ENCODE assay signal across 1 cellular context in genomic region chr6:692858-693736, GRCh38.
A peak's percentile ranks its signal among the peaks of the same experiment; 100 is the strongest.
TF ChIP-seq lines count a peak whose summit lies in the region.

A gene with protein sequence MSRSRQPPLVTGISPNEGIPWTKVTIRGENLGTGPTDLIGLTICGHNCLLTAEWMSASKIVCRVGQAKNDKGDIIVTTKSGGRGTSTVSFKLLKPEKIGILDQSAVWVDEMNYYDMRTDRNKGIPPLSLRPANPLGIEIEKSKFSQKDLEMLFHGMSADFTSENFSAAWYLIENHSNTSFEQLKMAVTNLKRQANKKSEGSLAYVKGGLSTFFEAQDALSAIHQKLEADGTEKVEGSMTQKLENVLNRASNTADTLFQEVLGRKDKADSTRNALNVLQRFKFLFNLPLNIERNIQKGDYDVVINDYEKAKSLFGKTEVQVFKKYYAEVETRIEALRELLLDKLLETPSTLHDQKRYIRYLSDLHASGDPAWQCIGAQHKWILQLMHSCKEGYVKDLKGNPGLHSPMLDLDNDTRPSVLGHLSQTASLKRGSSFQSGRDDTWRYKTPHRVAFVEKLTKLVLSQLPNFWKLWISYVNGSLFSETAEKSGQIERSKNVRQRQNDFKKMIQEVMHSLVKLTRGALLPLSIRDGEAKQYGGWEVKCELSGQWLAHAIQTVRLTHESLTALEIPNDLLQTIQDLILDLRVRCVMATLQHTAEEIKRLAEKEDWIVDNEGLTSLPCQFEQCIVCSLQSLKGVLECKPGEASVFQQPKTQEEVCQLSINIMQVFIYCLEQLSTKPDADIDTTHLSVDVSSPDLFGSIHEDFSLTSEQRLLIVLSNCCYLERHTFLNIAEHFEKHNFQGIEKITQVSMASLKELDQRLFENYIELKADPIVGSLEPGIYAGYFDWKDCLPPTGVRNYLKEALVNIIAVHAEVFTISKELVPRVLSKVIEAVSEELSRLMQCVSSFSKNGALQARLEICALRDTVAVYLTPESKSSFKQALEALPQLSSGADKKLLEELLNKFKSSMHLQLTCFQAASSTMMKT (minus strand): TSS chr6:693139. CDS start chr6:637818, 55,321 bp downstream.

TF ChIP-seq in K562, 482 proteins besides CTCF, POLR2A, EP300 and RAD21 (continued from another document and continues in another):
- TF ChIP-seq CHD7 (IDR thresholded peaks at IDR 0.05; ENCODE audit: low read depth, low read length) = no peak
- TF ChIP-seq KLF13 (tag; IDR thresholded peaks at IDR 0.05; ENCODE audit: borderline replicate concordance, low read depth) = peak; percentile 73; the same call in 1 of the 2 replicates
- TF ChIP-seq CXXC5 (CRISPR knock-in tag; IDR thresholded peaks at IDR 0.05) = peak; percentile 93
- TF ChIP-seq GATA2 (CRISPR knock-in tag; IDR thresholded peaks at IDR 0.05) = no peak
- no peak for TF ChIP-seq SNIP1 (IDR thresholded peaks at IDR 0.05; ENCODE audit: low read depth)
- no peak; the same call in 1 of the 2 replicates for TF ChIP-seq MTA3 (IDR thresholded peaks at IDR 0.05; ENCODE audit: borderline replicate concordance)
- TF ChIP-seq, protein P1, sequence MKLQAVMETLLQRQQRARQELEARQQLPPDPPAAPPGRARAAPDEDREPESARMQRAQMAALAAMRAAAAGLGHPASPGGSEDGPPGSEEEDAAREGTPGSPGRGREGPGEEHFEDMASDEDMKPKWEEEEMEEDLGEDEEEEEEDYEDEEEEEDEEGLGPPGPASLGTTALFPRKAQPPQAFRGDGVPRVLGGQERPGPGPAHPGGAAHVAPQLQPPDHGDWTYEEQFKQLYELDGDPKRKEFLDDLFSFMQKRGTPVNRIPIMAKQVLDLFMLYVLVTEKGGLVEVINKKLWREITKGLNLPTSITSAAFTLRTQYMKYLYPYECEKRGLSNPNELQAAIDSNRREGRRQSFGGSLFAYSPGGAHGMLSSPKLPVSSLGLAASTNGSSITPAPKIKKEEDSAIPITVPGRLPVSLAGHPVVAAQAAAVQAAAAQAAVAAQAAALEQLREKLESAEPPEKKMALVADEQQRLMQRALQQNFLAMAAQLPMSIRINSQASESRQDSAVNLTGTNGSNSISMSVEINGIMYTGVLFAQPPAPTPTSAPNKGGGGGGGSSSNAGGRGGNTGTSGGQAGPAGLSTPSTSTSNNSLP (IDR thresholded peaks at IDR 0.05; ENCODE audit: borderline replicate concordance, low read depth, low read length) = 0 out of 2 replicates have a peak, but pooled peaks have one; percentile 54
- TF ChIP-seq ZNF175 (CRISPR knock-in tag; IDR thresholded peaks at IDR 0.05; ENCODE audit: low read depth) = no peak
- no peak for TF ChIP-seq DNMT1 (IDR thresholded peaks at IDR 0.05)
- TF ChIP-seq HIVEP1 (CRISPR knock-in tag; IDR thresholded peaks at IDR 0.05) = no peak
- TF ChIP-seq, protein P2, sequence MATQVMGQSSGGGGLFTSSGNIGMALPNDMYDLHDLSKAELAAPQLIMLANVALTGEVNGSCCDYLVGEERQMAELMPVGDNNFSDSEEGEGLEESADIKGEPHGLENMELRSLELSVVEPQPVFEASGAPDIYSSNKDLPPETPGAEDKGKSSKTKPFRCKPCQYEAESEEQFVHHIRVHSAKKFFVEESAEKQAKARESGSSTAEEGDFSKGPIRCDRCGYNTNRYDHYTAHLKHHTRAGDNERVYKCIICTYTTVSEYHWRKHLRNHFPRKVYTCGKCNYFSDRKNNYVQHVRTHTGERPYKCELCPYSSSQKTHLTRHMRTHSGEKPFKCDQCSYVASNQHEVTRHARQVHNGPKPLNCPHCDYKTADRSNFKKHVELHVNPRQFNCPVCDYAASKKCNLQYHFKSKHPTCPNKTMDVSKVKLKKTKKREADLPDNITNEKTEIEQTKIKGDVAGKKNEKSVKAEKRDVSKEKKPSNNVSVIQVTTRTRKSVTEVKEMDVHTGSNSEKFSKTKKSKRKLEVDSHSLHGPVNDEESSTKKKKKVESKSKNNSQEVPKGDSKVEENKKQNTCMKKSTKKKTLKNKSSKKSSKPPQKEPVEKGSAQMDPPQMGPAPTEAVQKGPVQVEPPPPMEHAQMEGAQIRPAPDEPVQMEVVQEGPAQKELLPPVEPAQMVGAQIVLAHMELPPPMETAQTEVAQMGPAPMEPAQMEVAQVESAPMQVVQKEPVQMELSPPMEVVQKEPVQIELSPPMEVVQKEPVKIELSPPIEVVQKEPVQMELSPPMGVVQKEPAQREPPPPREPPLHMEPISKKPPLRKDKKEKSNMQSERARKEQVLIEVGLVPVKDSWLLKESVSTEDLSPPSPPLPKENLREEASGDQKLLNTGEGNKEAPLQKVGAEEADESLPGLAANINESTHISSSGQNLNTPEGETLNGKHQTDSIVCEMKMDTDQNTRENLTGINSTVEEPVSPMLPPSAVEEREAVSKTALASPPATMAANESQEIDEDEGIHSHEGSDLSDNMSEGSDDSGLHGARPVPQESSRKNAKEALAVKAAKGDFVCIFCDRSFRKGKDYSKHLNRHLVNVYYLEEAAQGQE (CRISPR knock-in tag; IDR thresholded peaks at IDR 0.05; ENCODE audit: low read depth) = peak; percentile 53; the same call in 1 of the 2 replicates
- TF ChIP-seq GTF2F1 (IDR thresholded peaks at IDR 0.05; ENCODE audit: low read depth, low read length) = no peak; the same call in 1 of the 2 replicates
- no peak for TF ChIP-seq KLF6 (CRISPR knock-in tag; IDR thresholded peaks at IDR 0.05; ENCODE audit: borderline replicate concordance)
- no peak for TF ChIP-seq ZSCAN32 (CRISPR knock-in tag; IDR thresholded peaks at IDR 0.05)
- TF ChIP-seq PTRF (tag; IDR thresholded peaks at IDR 0.05) = no peak
- TF ChIP-seq ATF4 (CRISPR knock-in tag; IDR thresholded peaks at IDR 0.05) = 0 out of 2 replicates have a peak, but pooled peaks have one; percentile 20
- TF ChIP-seq ZC3H11A (IDR thresholded peaks at IDR 0.05; ENCODE audit: low read depth, low read length) = 0 out of 2 replicates have a peak, but pooled peaks have one; percentile 75
- TF ChIP-seq CBX2 (IDR thresholded peaks at IDR 0.05; ENCODE audit: insufficient read depth, low read length, poor library complexity, severe bottlenecking) = no peak
- TF ChIP-seq KHSRP (IDR thresholded peaks at IDR 0.05) = no peak
- TF ChIP-seq ZNF609 (CRISPR knock-in tag; IDR thresholded peaks at IDR 0.05; ENCODE audit: borderline replicate concordance) = 0 out of 2 replicates have a peak, but pooled peaks have one; percentile 41
- no peak for TF ChIP-seq JUNB (CRISPR knock-in tag; conservative IDR thresholded peaks at IDR 0.05)
- no peak for TF ChIP-seq KLF16 (IDR thresholded peaks at IDR 0.05)
- TF ChIP-seq, protein P3, sequence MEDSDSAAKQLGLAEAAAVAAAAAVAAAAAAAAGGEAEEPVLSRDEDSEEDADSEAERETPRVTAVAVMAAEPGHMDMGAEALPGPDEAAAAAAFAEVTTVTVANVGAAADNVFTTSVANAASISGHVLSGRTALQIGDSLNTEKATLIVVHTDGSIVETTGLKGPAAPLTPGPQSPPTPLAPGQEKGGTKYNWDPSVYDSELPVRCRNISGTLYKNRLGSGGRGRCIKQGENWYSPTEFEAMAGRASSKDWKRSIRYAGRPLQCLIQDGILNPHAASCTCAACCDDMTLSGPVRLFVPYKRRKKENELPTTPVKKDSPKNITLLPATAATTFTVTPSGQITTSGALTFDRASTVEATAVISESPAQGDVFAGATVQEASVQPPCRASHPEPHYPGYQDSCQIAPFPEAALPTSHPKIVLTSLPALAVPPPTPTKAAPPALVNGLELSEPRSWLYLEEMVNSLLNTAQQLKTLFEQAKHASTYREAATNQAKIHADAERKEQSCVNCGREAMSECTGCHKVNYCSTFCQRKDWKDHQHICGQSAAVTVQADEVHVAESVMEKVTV (CRISPR knock-in tag; IDR thresholded peaks at IDR 0.05) = no peak
- TF ChIP-seq NRF1 (conservative IDR thresholded peaks at IDR 0.05 in 1 of 2, IDR thresholded peaks at IDR 0.05 in 1 of 2) = peak in 1 of 2 experiments; percentile 26; a peak in 1 of 4 replicates
